In genomic region chr15:85889956-85890619, GRCh38 we compare ENCODE assay signal across 2 cellular contexts.
TF ChIP-seq lines count a peak whose summit lies in the region.

No MANE protein-coding gene starts in this region.

TF ChIP-seq in WTC11, 78 proteins besides CTCF, POLR2A, EP300 and RAD21:
- TF ChIP-seq, protein P1, sequence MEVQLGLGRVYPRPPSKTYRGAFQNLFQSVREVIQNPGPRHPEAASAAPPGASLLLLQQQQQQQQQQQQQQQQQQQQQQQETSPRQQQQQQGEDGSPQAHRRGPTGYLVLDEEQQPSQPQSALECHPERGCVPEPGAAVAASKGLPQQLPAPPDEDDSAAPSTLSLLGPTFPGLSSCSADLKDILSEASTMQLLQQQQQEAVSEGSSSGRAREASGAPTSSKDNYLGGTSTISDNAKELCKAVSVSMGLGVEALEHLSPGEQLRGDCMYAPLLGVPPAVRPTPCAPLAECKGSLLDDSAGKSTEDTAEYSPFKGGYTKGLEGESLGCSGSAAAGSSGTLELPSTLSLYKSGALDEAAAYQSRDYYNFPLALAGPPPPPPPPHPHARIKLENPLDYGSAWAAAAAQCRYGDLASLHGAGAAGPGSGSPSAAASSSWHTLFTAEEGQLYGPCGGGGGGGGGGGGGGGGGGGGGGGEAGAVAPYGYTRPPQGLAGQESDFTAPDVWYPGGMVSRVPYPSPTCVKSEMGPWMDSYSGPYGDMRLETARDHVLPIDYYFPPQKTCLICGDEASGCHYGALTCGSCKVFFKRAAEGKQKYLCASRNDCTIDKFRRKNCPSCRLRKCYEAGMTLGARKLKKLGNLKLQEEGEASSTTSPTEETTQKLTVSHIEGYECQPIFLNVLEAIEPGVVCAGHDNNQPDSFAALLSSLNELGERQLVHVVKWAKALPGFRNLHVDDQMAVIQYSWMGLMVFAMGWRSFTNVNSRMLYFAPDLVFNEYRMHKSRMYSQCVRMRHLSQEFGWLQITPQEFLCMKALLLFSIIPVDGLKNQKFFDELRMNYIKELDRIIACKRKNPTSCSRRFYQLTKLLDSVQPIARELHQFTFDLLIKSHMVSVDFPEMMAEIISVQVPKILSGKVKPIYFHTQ (CRISPR knock-in tag; IDR thresholded peaks at IDR 0.05): no peak
- TF ChIP-seq, protein P2, sequence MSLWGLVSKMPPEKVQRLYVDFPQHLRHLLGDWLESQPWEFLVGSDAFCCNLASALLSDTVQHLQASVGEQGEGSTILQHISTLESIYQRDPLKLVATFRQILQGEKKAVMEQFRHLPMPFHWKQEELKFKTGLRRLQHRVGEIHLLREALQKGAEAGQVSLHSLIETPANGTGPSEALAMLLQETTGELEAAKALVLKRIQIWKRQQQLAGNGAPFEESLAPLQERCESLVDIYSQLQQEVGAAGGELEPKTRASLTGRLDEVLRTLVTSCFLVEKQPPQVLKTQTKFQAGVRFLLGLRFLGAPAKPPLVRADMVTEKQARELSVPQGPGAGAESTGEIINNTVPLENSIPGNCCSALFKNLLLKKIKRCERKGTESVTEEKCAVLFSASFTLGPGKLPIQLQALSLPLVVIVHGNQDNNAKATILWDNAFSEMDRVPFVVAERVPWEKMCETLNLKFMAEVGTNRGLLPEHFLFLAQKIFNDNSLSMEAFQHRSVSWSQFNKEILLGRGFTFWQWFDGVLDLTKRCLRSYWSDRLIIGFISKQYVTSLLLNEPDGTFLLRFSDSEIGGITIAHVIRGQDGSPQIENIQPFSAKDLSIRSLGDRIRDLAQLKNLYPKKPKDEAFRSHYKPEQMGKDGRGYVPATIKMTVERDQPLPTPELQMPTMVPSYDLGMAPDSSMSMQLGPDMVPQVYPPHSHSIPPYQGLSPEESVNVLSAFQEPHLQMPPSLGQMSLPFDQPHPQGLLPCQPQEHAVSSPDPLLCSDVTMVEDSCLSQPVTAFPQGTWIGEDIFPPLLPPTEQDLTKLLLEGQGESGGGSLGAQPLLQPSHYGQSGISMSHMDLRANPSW (CRISPR knock-in tag; conservative IDR thresholded peaks at IDR 0.05; ENCODE audit: low read depth): no peak
- TF ChIP-seq, protein P3, sequence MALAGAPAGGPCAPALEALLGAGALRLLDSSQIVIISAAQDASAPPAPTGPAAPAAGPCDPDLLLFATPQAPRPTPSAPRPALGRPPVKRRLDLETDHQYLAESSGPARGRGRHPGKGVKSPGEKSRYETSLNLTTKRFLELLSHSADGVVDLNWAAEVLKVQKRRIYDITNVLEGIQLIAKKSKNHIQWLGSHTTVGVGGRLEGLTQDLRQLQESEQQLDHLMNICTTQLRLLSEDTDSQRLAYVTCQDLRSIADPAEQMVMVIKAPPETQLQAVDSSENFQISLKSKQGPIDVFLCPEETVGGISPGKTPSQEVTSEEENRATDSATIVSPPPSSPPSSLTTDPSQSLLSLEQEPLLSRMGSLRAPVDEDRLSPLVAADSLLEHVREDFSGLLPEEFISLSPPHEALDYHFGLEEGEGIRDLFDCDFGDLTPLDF (CRISPR knock-in tag; IDR thresholded peaks at IDR 0.05): no peak
- TF ChIP-seq FOXK1 (CRISPR knock-in tag; IDR thresholded peaks at IDR 0.05): no peak
- no peak for TF ChIP-seq ESRRA (CRISPR knock-in tag; IDR thresholded peaks at IDR 0.05; ENCODE audit: borderline replicate concordance)
- TF ChIP-seq GABPB1 (CRISPR knock-in tag; IDR thresholded peaks at IDR 0.05): no peak
- no peak for TF ChIP-seq ZNF121 (CRISPR knock-in tag; IDR thresholded peaks at IDR 0.05)
- no peak for TF ChIP-seq TEAD1 (CRISPR knock-in tag; IDR thresholded peaks at IDR 0.05)
- no peak for TF ChIP-seq TCF7 (CRISPR knock-in tag; IDR thresholded peaks at IDR 0.05; ENCODE audit: low read depth)
- TF ChIP-seq GRHL2 (CRISPR knock-in tag; IDR thresholded peaks at IDR 0.05; ENCODE audit: insufficient replicate concordance, severe bottlenecking): no peak
- no peak for TF ChIP-seq HMGA2 (CRISPR knock-in tag; IDR thresholded peaks at IDR 0.05)

TF ChIP-seq in SK-N-SH, 30 proteins besides CTCF, POLR2A, EP300 and RAD21 (continued from another document):
- TF ChIP-seq, protein P4, sequence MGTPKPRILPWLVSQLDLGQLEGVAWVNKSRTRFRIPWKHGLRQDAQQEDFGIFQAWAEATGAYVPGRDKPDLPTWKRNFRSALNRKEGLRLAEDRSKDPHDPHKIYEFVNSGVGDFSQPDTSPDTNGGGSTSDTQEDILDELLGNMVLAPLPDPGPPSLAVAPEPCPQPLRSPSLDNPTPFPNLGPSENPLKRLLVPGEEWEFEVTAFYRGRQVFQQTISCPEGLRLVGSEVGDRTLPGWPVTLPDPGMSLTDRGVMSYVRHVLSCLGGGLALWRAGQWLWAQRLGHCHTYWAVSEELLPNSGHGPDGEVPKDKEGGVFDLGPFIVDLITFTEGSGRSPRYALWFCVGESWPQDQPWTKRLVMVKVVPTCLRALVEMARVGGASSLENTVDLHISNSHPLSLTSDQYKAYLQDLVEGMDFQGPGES (IDR thresholded peaks at IDR 0.05; ENCODE audit: low read depth, low read length): no peak
- no peak for TF ChIP-seq TCF12 (IDR thresholded peaks at IDR 0.05)
- no peak for TF ChIP-seq YY1 (IDR thresholded peaks at IDR 0.05; ENCODE audit: low read depth)
